ENCODE assay signal across 30 cellular contexts in genomic region chr10:28425431-28425830, GRCh38.
"Had no signal": no experiment of that assay in that cellular context is flagged by ENCODE, and none has a peak within 500 bp of the region (broad histone marks: within the 10 kb centered on the region; RNA-seq: fewer than 3 reads in every experiment).

No MANE protein-coding gene starts in this region.

- H3K27ac ChIP-seq: body of pancreas, breast epithelium, SJCRH30, SK-N-MC had no signal

- H3K4me3 Mint-ChIP-seq: activated CD4-positive, alpha-beta T cell treated with anti-CD3 and anti-CD28 coated beads, Interleukin-2, amount 10 ng/mL, durations not matched to agents 24 days and 14 days; activated CD8-positive, alpha-beta T cell treated with anti-CD3 and anti-CD28 coated beads for 36 hours; activated naive CD8-positive, alpha-beta T cell treated with anti-CD3 and anti-CD28 coated beads for 36 hours; activated T-cell treated with anti-CD3 and anti-CD28 coated beads, Interleukin-2, amount 50 U/mL, for 72 hours; activated T-helper 17 cell treated with anti-CD3 and anti-CD28 coated beads, Interleukin-2, amount 50 U/mL, for 72 hours had no signal

- H3K27me3 ChIP-seq: body of pancreas, breast epithelium, SJCRH30 had no signal

- H3K4me1 Mint-ChIP-seq: activated naive CD8-positive, alpha-beta T cell treated with anti-CD3 and anti-CD28 coated beads for 36 hours; activated T-helper 17 cell treated with anti-CD3 and anti-CD28 coated beads, Interleukin-2, amount 50 U/mL, for 72 hours had no signal

- H3K36me3 ChIP-seq: breast epithelium, SJCRH30 had no signal

- H3K4me3 ChIP-seq: body of pancreas, breast epithelium, K562, SJCRH30, SK-N-MC had no signal

- H3K9me3 ChIP-seq: body of pancreas, breast epithelium, SJCRH30 had no signal

- H3K36me3 Mint-ChIP-seq: activated naive CD8-positive, alpha-beta T cell treated with anti-CD3 and anti-CD28 coated beads for 36 hours had no signal

- DNase-seq: activated CD4-positive, alpha-beta T cell treated with anti-CD3 and anti-CD28 coated beads, Interleukin-2, amount 10 ng/mL, durations not matched to agents 24 days and 14 days; activated CD4-positive, alpha-beta T cell treated with anti-CD3 and anti-CD28 coated beads, Interleukin-2, amount 50 U/mL, for 4 hours; activated CD8-positive, alpha-beta T cell treated with anti-CD3 and anti-CD28 coated beads for 36 hours; activated effector memory CD4-positive, alpha-beta T cell treated with anti-CD3 and anti-CD28 coated beads, Interleukin-2, amount 50 U/mL, for 16 hours; activated naive CD4-positive, alpha-beta T cell; activated naive CD4-positive, alpha-beta T cell treated with anti-CD3 and anti-CD28 coated beads, Interleukin-2, amount 50 U/mL, for 16 hours; activated naive CD8-positive, alpha-beta T cell treated with anti-CD3 and anti-CD28 coated beads for 36 hours; activated T-cell treated with anti-CD3 and anti-CD28 coated beads, Interleukin-2, amount 50 U/mL, for 1 hour; activated T-cell treated with anti-CD3 and anti-CD28 coated beads, Interleukin-2, amount 50 U/mL, for 72 hours; amygdala; body of pancreas; NCI-H1092 treated with DMSO at 0.1 percent for 48 hours; NCI-H1417; NCI-H146; NCI-H187; NCI-H2029 treated with DMSO at 0.1 percent for 48 hours; NCI-H2107; NCI-H2171; NCI-H510A; NCI-H526; NCI-H748 treated with DMSO at 0.1 percent for 48 hours; OCI-M1; SHP77; SJCRH30; T1000 had no signal

- H3K9me3 Mint-ChIP-seq: activated CD4-positive, alpha-beta T cell treated with anti-CD3 and anti-CD28 coated beads, Interleukin-2, amount 10 ng/mL, durations not matched to agents 24 days and 14 days; activated CD8-positive, alpha-beta T cell treated with anti-CD3 and anti-CD28 coated beads for 36 hours; activated T-cell treated with anti-CD3 and anti-CD28 coated beads, Interleukin-2, amount 50 U/mL, for 72 hours; activated T-helper 17 cell treated with anti-CD3 and anti-CD28 coated beads, Interleukin-2, amount 50 U/mL, for 72 hours had no signal

- H3K27me3 Mint-ChIP-seq: activated CD8-positive, alpha-beta T cell treated with anti-CD3 and anti-CD28 coated beads for 36 hours had no signal

- H3K4me1 ChIP-seq: body of pancreas, breast epithelium, SJCRH30 had no signal

- H3K27ac Mint-ChIP-seq: activated CD4-positive, alpha-beta T cell treated with anti-CD3 and anti-CD28 coated beads, Interleukin-2, amount 10 ng/mL, durations not matched to agents 24 days and 14 days; activated CD8-positive, alpha-beta T cell treated with anti-CD3 and anti-CD28 coated beads for 36 hours; activated naive CD8-positive, alpha-beta T cell treated with anti-CD3 and anti-CD28 coated beads for 36 hours; activated T-cell treated with anti-CD3 and anti-CD28 coated beads, Interleukin-2, amount 50 U/mL, for 72 hours; activated T-helper 17 cell treated with anti-CD3 and anti-CD28 coated beads, Interleukin-2, amount 50 U/mL, for 72 hours had no signal

- ATAC-seq: activated CD8-positive, alpha-beta T cell treated with anti-CD3 and anti-CD28 coated beads for 36 hours; activated T-cell treated with anti-CD3 and anti-CD28 coated beads, Interleukin-2, amount 50 U/mL, for 72 hours; activated T-helper 17 cell treated with anti-CD3 and anti-CD28 coated beads, Interleukin-2, amount 50 U/mL, for 72 hours; body of pancreas; K562; Panc1 had no signal
